ENCODE assay signal across 10 cellular contexts in genomic region chr4:10099521-10100325, GRCh38. TPM values are rescaled to one million over a fixed set of nuclear protein-coding genes. Genes with fewer than 3 reads are reported as not detected.
DNase-seq lines count a peak whose midpoint lies in the region; ATAC-seq and TF ChIP-seq lines count a peak whose summit lies in the region.
"Had no signal": no experiment of that assay in that cellular context is flagged by ENCODE, and none has a peak within 500 bp of the region (broad histone marks: within the 10 kb centered on the region; RNA-seq: fewer than 3 reads in every experiment).

No MANE protein-coding gene starts in this region.

- intact Hi-C loops in CD14-positive monocyte (cut with micrococcal nuclease): no loop called here
- intact Hi-C loops in gastrocnemius medialis (cut with DNase I; ENCODE audit: low total_unique reads): no loop called here
- intact Hi-C loops in colonic mucosa (cut with DNase I): no loop called here

- H3K4me1 ChIP-seq in gastrocnemius medialis (peaks cover 98 to 100% of the 10 kb centered on the region in 2 donors), colonic mucosa (peaks cover 5% of the 10 kb centered on the region)

- peaks cover 86% of the 10 kb centered on the region for H3K4me1 Mint-ChIP-seq in CD14-positive monocyte
- peaks cover 95 to 98% (median 98%) of the 10 kb centered on the region in 3 donors for H3K4me1 Mint-ChIP-seq in T-cell
- H3K4me1 Mint-ChIP-seq in brain: peaks cover 69% of the 10 kb centered on the region

- H3K36me3 ChIP-seq in gastrocnemius medialis (peaks cover 0 to 11% of the 10 kb centered on the region in 2 donors), colonic mucosa (peaks cover 9% of the 10 kb centered on the region)

- H3K27me3 ChIP-seq in gastrocnemius medialis: no peaks in the 10 kb centered on the region
- H3K27me3 ChIP-seq in colonic mucosa: no peaks in the 10 kb centered on the region

- H3K9me3 ChIP-seq in gastrocnemius medialis (no peaks in the 10 kb centered on the region), colonic mucosa (no peaks in the 10 kb centered on the region)

- peak overlapping the region; percentile 92 to 99 (median 95) for H3K27ac ChIP-seq in gastrocnemius medialis
- no peak overlapping the region for H3K27ac ChIP-seq in colonic mucosa

- H3K27me3 Mint-ChIP-seq in CD14-positive monocyte (ENCODE audit: low read depth in 3 of 3) (peaks cover 0 to 1% (median 0%) of the 10 kb centered on the region in 3 donors), T-cell (no peaks in the 10 kb centered on the region), brain (peaks cover 3% of the 10 kb centered on the region)
- H3K27me3 Mint-ChIP-seq: memory B cell had no signal

- no peak overlapping the region for H3K4me3 Mint-ChIP-seq in CD14-positive monocyte
- peak overlapping the region; percentile 21 to 87 (median 53) for H3K4me3 Mint-ChIP-seq in T-cell
- no peak overlapping the region for H3K4me3 Mint-ChIP-seq in brain
- H3K4me3 Mint-ChIP-seq: memory B cell had no signal

- no peaks in the 10 kb centered on the region for H3K9me3 Mint-ChIP-seq in CD14-positive monocyte
- no peaks in the 10 kb centered on the region for H3K9me3 Mint-ChIP-seq in T-cell
- H3K9me3 Mint-ChIP-seq in brain: no peaks in the 10 kb centered on the region
- H3K9me3 Mint-ChIP-seq: memory B cell had no signal

- DNase-seq in CD14-positive monocyte (ENCODE audit: low spot score) (no peak), T-cell (peak in 16 of 34 experiments; percentile 12 to 61 (median 28)), gastrocnemius medialis (no peak), colonic mucosa (no peak), SK-N-DZ (ENCODE audit: low spot score) (no peak), T1000 (lab: John Stamatoyannopoulos, UW) (no peak)
- DNase-seq: NCI-H2029 had no signal

- no peak for TF ChIP-seq CTCF in CD14-positive monocyte (IDR thresholded peaks at IDR 0.05)
- no peak for TF ChIP-seq CTCF in brain (conservative IDR thresholded peaks at IDR 0.05)
- no peak for TF ChIP-seq CTCF in gastrocnemius medialis (IDR thresholded peaks at IDR 0.05 in 4 of 5, conservative IDR thresholded peaks at IDR 0.05 in 1 of 5)
- TF ChIP-seq CTCF in colonic mucosa (IDR thresholded peaks at IDR 0.05): no peak

- H3K4me3 ChIP-seq in gastrocnemius medialis (no peak overlapping the region), colonic mucosa (no peak overlapping the region)

- peak; percentile 20 to 33 (median 22) for ATAC-seq in T-cell (replicated peaks in 1 of 4)
- ATAC-seq in gastrocnemius medialis: no peak
- ATAC-seq in HG02973 (IDR thresholded peaks at IDR 0.05; ENCODE audit: unreplicated experiment): no peak

- H3K27ac Mint-ChIP-seq in CD14-positive monocyte: peak overlapping the region in 5 of 7 donors; percentile 2 to 88 (median 85)
- H3K27ac Mint-ChIP-seq in T-cell: peak overlapping the region; percentile 86 to 95
- H3K27ac Mint-ChIP-seq in brain: peak overlapping the region; percentile 35 to 96 (median 89)
- H3K27ac Mint-ChIP-seq: memory B cell had no signal

- POLR2A ChIA-PET in T-cell (lab: Charles Lee): interaction anchor here (0.6 to 1.6 kb wide), 2 partner anchors 18 to 73 kb away, joined by 4 to 6 read pairs; no protein-coding TSS in a partner anchor

- in situ Hi-C loops in gastrocnemius medialis (cut with MboI; ENCODE audit: low sequenced_read_pairs in 4 of 4): no loop called here

- no peak for TF ChIP-seq POLR2A in gastrocnemius medialis (IDR thresholded peaks at IDR 0.05)

- H3K9ac ChIP-seq in colonic mucosa (ENCODE audit: low read depth in 2 of 2, low read length in 2 of 2): no peak overlapping the region

- CTCF ChIA-PET in T-cell (lab: Charles Lee): interaction anchor here (0.7 to 1.4 kb wide), 3 partner anchors 10 to 350 kb away, joined by 3 to 5 read pairs (median 3); no protein-coding TSS in a partner anchor

- H3K36me3 Mint-ChIP-seq in CD14-positive monocyte (peaks cover 80 to 98% of the 10 kb centered on the region in 2 donors), T-cell (peaks cover 47% of the 10 kb centered on the region), brain (peaks cover 37% of the 10 kb centered on the region)

RNA-seq across cellular contexts. Expression of gene WDR1, which starts 16.9 kb away (rescaled TPM):
- polyA plus RNA-seq in CD14-positive monocyte: 100 to 1,000 TPM; 243 to 251 TPM
- 100 to 1,000 TPM; 268 to 308 (median 304) TPM for total RNA-seq in T-cell
- polyA plus RNA-seq in brain (ENCODE audit: insufficient read depth, low read depth, low replicate concordance): 207 TPM
- total RNA-seq in gastrocnemius medialis: 10 to 100 TPM; 57.3 to 84.2 (median 72.7) TPM
- total RNA-seq in colonic mucosa: 100 to 1,000 TPM; 437 to 476 TPM
- 51.3 and 55.2 TPM in 2 replicates for polyA plus RNA-seq in SK-N-DZ (2014; cell fraction: cytosol; rRNA removed)
- polyA plus RNA-seq in SK-N-DZ (2014; cell fraction: nucleus; rRNA removed): 42.2 and 42.5 TPM in 2 replicates

Comparison
In these comparisons a context has a peak if more than half of its experiments do, and no peak if none do; other contexts are left out.
1. H3K4me3 Mint-ChIP-seq: peak in T-cell (3 of 3); none in CD14-positive monocyte (0 of 2) and brain (0 of 5).
2. ATAC-seq: peak in T-cell (4 of 4); none in gastrocnemius medialis (0 of 2) and HG02973 (single experiment).
3. Peak in every context shown above with its lines, with median percentiles within 50 percentile points of each other: H3K27ac Mint-ChIP-seq.